35 cellular contexts compared by ENCODE assay signal in the genomic region with DNA sequence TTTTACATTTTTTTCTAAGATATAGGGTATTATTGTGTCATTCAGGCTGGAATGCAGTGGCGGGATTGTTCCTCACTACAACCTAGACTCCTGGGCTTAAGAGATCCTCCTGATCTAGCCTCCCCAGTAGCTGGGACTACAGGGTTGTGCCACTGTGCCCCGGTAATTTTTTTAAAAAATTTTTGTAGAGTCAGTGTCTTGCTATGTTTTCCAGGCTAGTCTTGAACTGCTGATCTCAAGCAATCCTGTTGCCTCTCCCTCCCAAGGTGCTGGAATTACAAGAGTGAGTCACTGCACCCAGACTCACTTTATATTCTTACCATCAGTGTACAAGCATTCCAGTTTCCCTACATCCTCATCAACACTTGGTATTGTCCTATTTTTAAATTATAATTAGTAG.
DNase-seq lines count a peak whose midpoint lies in the region; ATAC-seq and TF ChIP-seq lines count a peak whose summit lies in the region.
"Had no signal": no experiment of that assay in that cellular context is flagged by ENCODE, and none has a peak within 500 bp of the region (broad histone marks: within the 10 kb centered on the region; RNA-seq: fewer than 3 reads in every experiment).

No MANE protein-coding gene starts in this region.

- no peak for ATAC-seq in HG03442 (IDR thresholded peaks at IDR 0.05; ENCODE audit: unreplicated experiment)
- ATAC-seq: A549; CD8-positive, alpha-beta T cell had no signal

- intact Hi-C loops in MCF 10A (cut with micrococcal nuclease) = no loop called here

- H3K9me3 ChIP-seq in trophoblast cell (ENCODE audit: insufficient read depth, low read depth, low read length) = no peaks in the 10 kb centered on the region
- H3K9me3 ChIP-seq: A549; BE2C; BLaER1; BLaER1 treated with 17β-estradiol and CSF1 and Interleukin-3, amounts not matched to agents 10 nM and 100 nM; Caco-2 had no signal

- BruUV-seq in MCF 10A (replicated peaks; lab: Mats Ljungman, UMichigan) = no TSS peak

- no peak for TF ChIP-seq CTCF in epithelial cell of esophagus (IDR thresholded peaks at IDR 0.05; ENCODE audit: insufficient read depth, low read depth, low read length, missing control alignments)
- TF ChIP-seq CTCF in MCF 10A (IDR thresholded peaks at IDR 0.05; ENCODE audit: unreplicated experiment) = no peak

- no peak overlapping the region for H3K4me2 ChIP-seq in trophoblast cell (ENCODE audit: low read length)
- H3K4me2 ChIP-seq: A549; BLaER1; BLaER1 treated with 17β-estradiol and CSF1 and Interleukin-3, amounts not matched to agents 10 nM and 100 nM had no signal

- H3K36me3 Mint-ChIP-seq in MCF 10A (ENCODE audit: insufficient read depth, unreplicated experiment) = no peaks in the 10 kb centered on the region
- H3K36me3 Mint-ChIP-seq: CD14-positive monocyte; CD4-positive, alpha-beta memory T cell; CD4-positive, CD25-positive, alpha-beta regulatory T cell; CD8-positive, alpha-beta memory T cell; CD8-positive, alpha-beta T cell had no signal

- H4K12ac ChIP-seq in trophoblast cell (ENCODE audit: low read depth, low read length) = no peak overlapping the region

- no peak overlapping the region for H3K9ac ChIP-seq in trophoblast cell (ENCODE audit: low read length)
- H3K9ac ChIP-seq: BLaER1; BLaER1 treated with 17β-estradiol and CSF1 and Interleukin-3, amounts not matched to agents 10 nM and 100 nM had no signal

- no peak overlapping the region for H3K27ac ChIP-seq in trophoblast cell (ENCODE audit: low read depth, low read length)
- H3K27ac ChIP-seq: 22Rv1; A549; BLaER1; BLaER1 treated with 17β-estradiol and CSF1 and Interleukin-3, amounts not matched to agents 10 nM and 100 nM; C4-2B had no signal

- no CpG with 5 or more reads among the region's 2 CpGs for WGBS in trophoblast cell (ENCODE audit: extremely low coverage, insufficient coverage, insufficient read length)

- H3K18ac ChIP-seq in trophoblast cell (ENCODE audit: low read length) = no peak overlapping the region

- no peak overlapping the region for H3K4ac ChIP-seq in trophoblast cell (ENCODE audit: low read depth, low read length)

- no peak overlapping the region for H3K23ac ChIP-seq in trophoblast cell (ENCODE audit: low read length)

- no peak overlapping the region for H2BK120ac ChIP-seq in trophoblast cell (ENCODE audit: insufficient read depth, low read length, poor library complexity)

- H3K4me1 ChIP-seq in trophoblast cell (ENCODE audit: control insufficient read depth in 1 of 2, insufficient read depth in 2 of 2, low read length in 2 of 2) = peaks cover 0 to 4% of the 10 kb centered on the region in 2 experiments
- H3K4me1 ChIP-seq: A549; BE2C; BLaER1; BLaER1 treated with 17β-estradiol and CSF1 and Interleukin-3, amounts not matched to agents 10 nM and 100 nM; Caco-2 had no signal

- no peaks in the 10 kb centered on the region for H3K79me2 ChIP-seq in trophoblast cell (ENCODE audit: control insufficient read depth, insufficient read depth, low read length, poor library complexity)

- H3K27me3 Mint-ChIP-seq in MCF 10A (ENCODE audit: insufficient read depth, unreplicated experiment) = no peaks in the 10 kb centered on the region
- H3K27me3 Mint-ChIP-seq: B cell; CD4-positive, alpha-beta T cell; CD4-positive, CD25-positive, alpha-beta regulatory T cell; CD8-positive, alpha-beta memory T cell had no signal

- H3K27me3 ChIP-seq in trophoblast cell (ENCODE audit: insufficient read depth, low read length) = no peaks in the 10 kb centered on the region
- H3K27me3 ChIP-seq: BE2C; BLaER1; BLaER1 treated with 17β-estradiol and CSF1 and Interleukin-3, amounts not matched to agents 10 nM and 100 nM had no signal

- no peak overlapping the region for H2AK5ac ChIP-seq in trophoblast cell (ENCODE audit: low read length)

- no peak overlapping the region for H4K8ac ChIP-seq in trophoblast cell (ENCODE audit: low read depth, low read length)

- no peaks in the 10 kb centered on the region for H3K79me1 ChIP-seq in trophoblast cell (ENCODE audit: low read length)

- H2BK12ac ChIP-seq in trophoblast cell (ENCODE audit: low read length) = no peak overlapping the region

- no peak overlapping the region for H3K14ac ChIP-seq in trophoblast cell (ENCODE audit: low read length)

- H3K4me1 Mint-ChIP-seq in MCF 10A (ENCODE audit: insufficient read depth, unreplicated experiment) = peaks cover 7% of the 10 kb centered on the region
- H3K4me1 Mint-ChIP-seq: B cell; CD14-positive monocyte; CD4-positive, alpha-beta memory T cell; CD4-positive, CD25-positive, alpha-beta regulatory T cell; CD8-positive, alpha-beta memory T cell had no signal

- CTCF ChIA-PET in MCF 10A (lab: Yijun Ruan, JAX) = no interaction called here

- H3K27ac Mint-ChIP-seq in MCF 10A (ENCODE audit: low read depth, unreplicated experiment) = no peak overlapping the region
- H3K27ac Mint-ChIP-seq: B cell; CD14-positive monocyte; CD4-positive, alpha-beta memory T cell; CD4-positive, alpha-beta T cell; CD4-positive, CD25-positive, alpha-beta regulatory T cell; CD8-positive, alpha-beta memory T cell; CD8-positive, alpha-beta T cell had no signal

- no peaks in the 10 kb centered on the region for H3K36me3 ChIP-seq in trophoblast cell (ENCODE audit: control insufficient read depth in 1 of 2, insufficient read depth in 2 of 2, low read length in 2 of 2)
- H3K36me3 ChIP-seq: BE2C; BLaER1; BLaER1 treated with 17β-estradiol and CSF1 and Interleukin-3, amounts not matched to agents 10 nM and 100 nM had no signal

- H3K4me3 ChIP-seq in epithelial cell of esophagus (ENCODE audit: low read length) = no peak overlapping the region
- H3K4me3 ChIP-seq in trophoblast cell (ENCODE audit: low read depth, low read length) = no peak overlapping the region
- H3K4me3 ChIP-seq: A549; BLaER1; BLaER1 treated with 17β-estradiol and CSF1 and Interleukin-3, amounts not matched to agents 10 nM and 100 nM had no signal

- POLR2A ChIA-PET in MCF 10A (lab: Yijun Ruan, JAX) = no interaction called here

- no peak overlapping the region for H2AFZ ChIP-seq in trophoblast cell (ENCODE audit: insufficient read depth, low read length, poor library complexity)

- H3K4me3 Mint-ChIP-seq in MCF 10A (ENCODE audit: unreplicated experiment) = no peak overlapping the region
- H3K4me3 Mint-ChIP-seq: B cell; CD14-positive monocyte; CD4-positive, alpha-beta memory T cell; CD4-positive, alpha-beta T cell; CD4-positive, CD25-positive, alpha-beta regulatory T cell; CD8-positive, alpha-beta memory T cell; CD8-positive, alpha-beta T cell had no signal

- H2BK5ac ChIP-seq in trophoblast cell (ENCODE audit: low read depth, low read length, poor library complexity) = no peak overlapping the region

- no peak overlapping the region for H4K91ac ChIP-seq in trophoblast cell (ENCODE audit: low read depth, low read length)

- no peaks in the 10 kb centered on the region for H3K9me3 Mint-ChIP-seq in MCF 10A (ENCODE audit: unreplicated experiment)
- H3K9me3 Mint-ChIP-seq: CD8-positive, alpha-beta memory T cell; CD8-positive, alpha-beta T cell had no signal

- peak; percentile 21 for DNase-seq in M059J (ENCODE audit: low read depth)
- DNase-seq in epithelial cell of esophagus (ENCODE audit: low read depth) = peak; percentile 20
- DNase-seq in kidney tubule cell (ENCODE audit: low spot score) = peak; percentile 6
- peak; percentile 65 to 81 for DNase-seq in trophoblast cell
- DNase-seq in NK-92 treated with Interleukin-12 subunit alpha and Interleukin-12 subunit beta, amount 100 ng/mL, for 24 hours (lab: John Stamatoyannopoulos, UW) = no peak
- no peak for DNase-seq in MCF 10A (ENCODE audit: unreplicated experiment)
- no peak for DNase-seq in T1000 (lab: John Stamatoyannopoulos, UW)
- DNase-seq: 8988T; ACHN; AML-193; BE2C; C1 segment of cervical spinal cord; Caco-2; Calu3; CD4-positive, alpha-beta memory T cell; CD4-positive, alpha-beta T cell; CD4-positive, CD25-positive, alpha-beta regulatory T cell; CD8-positive, alpha-beta memory T cell; CD8-positive, alpha-beta T cell; COR-L47; DMS 273 treated with DMSO at 0.1 percent for 48 hours; DMS153; DMS53; DMS79; DMS79 treated with DMSO at 0.1 percent for 48 hours; DND-41; EL had no signal

Comparison
In these comparisons a context has a peak if more than half of its experiments do, and no peak if none do; other contexts are left out.
1. DNase-seq: peak in M059J (single experiment), epithelial cell of esophagus (single experiment), kidney tubule cell (single experiment) and trophoblast cell (2 of 2); none in NK-92 treated with Interleukin-12 subunit alpha and Interleukin-12 subunit beta, amount 100 ng/mL, for 24 hours (single experiment), MCF 10A (single experiment) and T1000 (single experiment).